ENCODE assay signal across 27 cellular contexts in the genomic region with DNA sequence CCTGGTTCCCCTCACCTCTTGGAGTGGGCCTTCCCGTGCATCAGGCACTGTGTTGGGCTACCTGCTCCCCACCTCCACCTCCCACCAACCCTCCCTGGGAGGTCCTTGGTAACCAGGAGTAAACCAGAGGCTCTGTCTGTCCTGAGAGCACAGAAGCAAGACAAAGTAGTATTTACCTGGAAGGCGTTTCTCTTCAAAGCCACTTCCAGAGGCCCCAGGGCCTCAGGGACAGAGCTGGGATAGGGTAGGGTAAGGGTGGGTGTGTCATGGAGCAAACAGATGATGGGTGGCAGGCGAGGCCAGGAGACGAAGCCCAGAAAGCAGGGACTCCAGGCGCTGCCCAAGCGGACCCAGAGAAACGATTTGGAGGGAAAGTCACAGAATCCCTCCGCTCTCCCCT.
DNase-seq lines count a peak whose midpoint lies in the region; ATAC-seq lines count a peak whose summit lies in the region.
"Had no signal": no experiment of that assay in that cellular context is flagged by ENCODE, and none has a peak within 500 bp of the region (broad histone marks: within the 10 kb centered on the region; RNA-seq: fewer than 3 reads in every experiment).

No MANE protein-coding gene starts in this region.

- H3K4me3 ChIP-seq in aorta (ENCODE audit: low read length in 2 of 2): no peak overlapping the region
- H3K4me3 ChIP-seq: BLaER1, GM23248, HAP-1, PC-9, SJSA1 had no signal

- intact Hi-C loops in aorta (cut with DNase I): no loop called here

- H3K9me3 ChIP-seq in aorta (ENCODE audit: control insufficient read depth, low read length): no peaks in the 10 kb centered on the region
- H3K9me3 ChIP-seq: BLaER1, HAP-1, SJSA1 had no signal

- H3K36me3 Mint-ChIP-seq in activated T-cell treated with anti-CD3 and anti-CD28 coated beads, Interleukin-2, amount 50 U/mL, for 4 hours (ENCODE audit: insufficient read depth): no peaks in the 10 kb centered on the region
- H3K36me3 Mint-ChIP-seq: CD4-positive, CD25-positive, alpha-beta regulatory T cell; T-cell had no signal

- ATAC-seq in aorta (ENCODE audit: low FRiP score): peak; percentile 14
- ATAC-seq in activated T-cell treated with anti-CD3 and anti-CD28 coated beads, Interleukin-2, amount 50 U/mL, for 4 hours: no peak
- ATAC-seq: T-cell had no signal

- no peak overlapping the region for H3K4me3 Mint-ChIP-seq in activated T-cell treated with anti-CD3 and anti-CD28 coated beads, Interleukin-2, amount 50 U/mL, for 4 hours
- H3K4me3 Mint-ChIP-seq: CD4-positive, CD25-positive, alpha-beta regulatory T cell; HFFc6; T-cell had no signal

- peaks cover 28% of the 10 kb centered on the region for H3K4me1 Mint-ChIP-seq in activated T-cell treated with anti-CD3 and anti-CD28 coated beads, Interleukin-2, amount 50 U/mL, for 4 hours (ENCODE audit: low read depth)

- peaks cover 5% of the 10 kb centered on the region for H3K27me3 Mint-ChIP-seq in activated T-cell treated with anti-CD3 and anti-CD28 coated beads, Interleukin-2, amount 50 U/mL, for 4 hours (ENCODE audit: low read depth)

- H3K27me3 ChIP-seq in aorta (ENCODE audit: control insufficient read depth in 1 of 2, insufficient read depth in 2 of 2, low read length in 1 of 2): no peaks in the 10 kb centered on the region

- no peaks in the 10 kb centered on the region for H3K36me3 ChIP-seq in aorta (ENCODE audit: control insufficient read depth in 1 of 2, insufficient read depth in 2 of 2, low read length in 1 of 2)
- H3K36me3 ChIP-seq: BLaER1, HAP-1, SJSA1 had no signal

- DNase-seq in NCI-H345 (lab: John Stamatoyannopoulos, UW) (peak; percentile 18), NCI-H345 treated with DMSO at 0.1 percent for 48 hours (lab: John Stamatoyannopoulos, UW; ENCODE audit: unreplicated experiment) (no peak), NCI-H526 treated with DMSO at 0.1 percent for 48 hours (lab: John Stamatoyannopoulos, UW) (peak; percentile 50), islet precursor cell (peak; percentile 57), aorta (no peak), COLO829 (ENCODE audit: low spot score) (no peak), T-helper 9 cell (no peak)
- DNase-seq in activated T-cell treated with anti-CD3 and anti-CD28 coated beads, Interleukin-2, amount 50 U/mL, for 4 hours: no peak
- DNase-seq: CD4-positive, CD25-positive, alpha-beta regulatory T cell; COR-L47; DMS53; GM23248; HFFc6; IMR-90; KG1; MM.1S; NCI-H187 treated with DMSO at 0.1 percent for 48 hours; NCI-H2171 treated with DMSO at 0.1 percent for 48 hours; NCI-H446; NCI-H774; PC-9; Right ventricle myocardium superior; RPMI8226; T-cell had no signal

- no peaks in the 10 kb centered on the region for H3K9me3 Mint-ChIP-seq in activated T-cell treated with anti-CD3 and anti-CD28 coated beads, Interleukin-2, amount 50 U/mL, for 4 hours
- H3K9me3 Mint-ChIP-seq: HFFc6, T-cell had no signal

- H3K4me1 ChIP-seq in aorta (ENCODE audit: control insufficient read depth in 1 of 2, insufficient read depth in 2 of 2, low read length in 2 of 2): no peaks in the 10 kb centered on the region
- H3K4me1 ChIP-seq: HAP-1, SJSA1 had no signal

- H3K27ac ChIP-seq in aorta (ENCODE audit: low read depth in 1 of 2, low read length in 2 of 2): no peak overlapping the region
- H3K27ac ChIP-seq: BLaER1, GM23248, PC-9, SJSA1 had no signal

- 50 to 62% methylated on average over 8 of the region's 8 CpGs for WGBS in aorta, 2 donors

Comparison
In these comparisons a context has a peak if more than half of its experiments do, and no peak if none do; other contexts are left out.
1. DNase-seq: peak in NCI-H345 (single experiment), NCI-H526 treated with DMSO at 0.1 percent for 48 hours (single experiment) and islet precursor cell (single experiment); none in NCI-H345 treated with DMSO at 0.1 percent for 48 hours (single experiment), aorta (0 of 2), COLO829 (single experiment), T-helper 9 cell (single experiment) and activated T-cell treated with anti-CD3 and anti-CD28 coated beads, Interleukin-2, amount 50 U/mL, for 4 hours (single experiment).